ENCODE assay signal across 1 cellular context in the genomic region with DNA sequence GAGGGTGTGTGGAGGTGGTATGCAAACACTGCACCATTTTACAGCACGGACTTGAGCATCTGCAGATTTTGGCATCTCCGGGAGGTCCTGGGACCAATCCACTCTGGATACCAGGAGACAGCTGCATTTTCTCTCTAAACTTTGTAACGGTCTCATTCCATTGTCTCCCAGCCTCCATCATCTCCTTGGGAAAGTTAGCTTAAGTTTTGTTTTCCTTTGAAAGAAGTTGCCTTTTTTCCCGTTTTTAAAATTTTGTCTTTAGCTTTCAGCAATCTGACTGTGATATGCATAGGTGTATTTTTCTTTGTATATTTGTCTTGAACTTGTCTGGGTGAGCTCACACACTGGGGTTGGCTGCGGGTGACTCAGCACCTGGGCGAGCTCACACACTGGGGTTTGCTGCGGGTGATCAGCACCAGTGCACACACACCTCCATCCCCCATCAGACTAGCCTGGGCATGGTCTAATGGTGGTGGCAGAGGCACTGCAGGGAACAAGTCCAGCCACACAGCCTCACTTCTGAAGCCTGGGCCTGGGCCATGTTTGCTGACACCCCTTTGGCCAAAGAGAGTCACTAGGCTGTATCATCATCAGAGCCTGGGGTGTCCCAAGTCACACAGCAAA.
A peak's percentile ranks its signal among the peaks of the same experiment; 100 is the strongest.
TF ChIP-seq lines count a peak whose summit lies in the region.

No MANE protein-coding gene starts in this region.

TF ChIP-seq in HepG2, 621 proteins besides CTCF, POLR2A, EP300 and RAD21:
- TF ChIP-seq ZSCAN22 (CRISPR knock-in tag; IDR thresholded peaks at IDR 0.05) = peak; percentile 95
- TF ChIP-seq FOXA1 (IDR thresholded peaks at IDR 0.05) = no peak
- TF ChIP-seq FOXA1 (CRISPR knock-in tag; IDR thresholded peaks at IDR 0.05) = no peak
- TF ChIP-seq ZNF781 (CRISPR knock-in tag; IDR thresholded peaks at IDR 0.05; ENCODE audit: borderline replicate concordance, not compliant biosample characterization) = no peak
- TF ChIP-seq, protein P1, sequence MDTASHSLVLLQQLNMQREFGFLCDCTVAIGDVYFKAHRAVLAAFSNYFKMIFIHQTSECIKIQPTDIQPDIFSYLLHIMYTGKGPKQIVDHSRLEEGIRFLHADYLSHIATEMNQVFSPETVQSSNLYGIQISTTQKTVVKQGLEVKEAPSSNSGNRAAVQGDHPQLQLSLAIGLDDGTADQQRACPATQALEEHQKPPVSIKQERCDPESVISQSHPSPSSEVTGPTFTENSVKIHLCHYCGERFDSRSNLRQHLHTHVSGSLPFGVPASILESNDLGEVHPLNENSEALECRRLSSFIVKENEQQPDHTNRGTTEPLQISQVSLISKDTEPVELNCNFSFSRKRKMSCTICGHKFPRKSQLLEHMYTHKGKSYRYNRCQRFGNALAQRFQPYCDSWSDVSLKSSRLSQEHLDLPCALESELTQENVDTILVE (CRISPR knock-in tag; IDR thresholded peaks at IDR 0.05) = no peak
- TF ChIP-seq POLR2AphosphoS5 (IDR thresholded peaks at IDR 0.05; ENCODE audit: low read depth, low read length) = no peak
- no peak for TF ChIP-seq SALL2 (CRISPR knock-in tag; IDR thresholded peaks at IDR 0.05)
- TF ChIP-seq ONECUT2 (CRISPR knock-in tag; IDR thresholded peaks at IDR 0.05) = no peak
- no peak for TF ChIP-seq NBN (conservative IDR thresholded peaks at IDR 0.05)
- TF ChIP-seq FOSL2 (CRISPR knock-in tag; IDR thresholded peaks at IDR 0.05) = peak; percentile 48
- no peak for TF ChIP-seq KLF15 (CRISPR knock-in tag; IDR thresholded peaks at IDR 0.05; ENCODE audit: borderline replicate concordance)
- TF ChIP-seq JUNB (CRISPR knock-in tag; IDR thresholded peaks at IDR 0.05; ENCODE audit: borderline replicate concordance) = no peak
- no peak for TF ChIP-seq ZNF354B (CRISPR knock-in tag; IDR thresholded peaks at IDR 0.05)
- TF ChIP-seq ZNF451 (CRISPR knock-in tag; IDR thresholded peaks at IDR 0.05) = no peak
- TF ChIP-seq TBX2 (CRISPR knock-in tag; IDR thresholded peaks at IDR 0.05; ENCODE audit: borderline replicate concordance) = no peak
- no peak for TF ChIP-seq ZNF530 (CRISPR knock-in tag; IDR thresholded peaks at IDR 0.05; ENCODE audit: low read depth)
- peak; percentile 96 for TF ChIP-seq ZNF317 (CRISPR knock-in tag; IDR thresholded peaks at IDR 0.05)
- TF ChIP-seq ARID2 (CRISPR knock-in tag; IDR thresholded peaks at IDR 0.05; ENCODE audit: borderline replicate concordance) = no peak
- TF ChIP-seq PCBP1 (IDR thresholded peaks at IDR 0.05; ENCODE audit: borderline replicate concordance, low read depth, low read length) = no peak
- TF ChIP-seq REST (IDR thresholded peaks at IDR 0.05; ENCODE audit: borderline replicate concordance in 1 of 2, low read depth in 1 of 2, low read length in 2 of 2) = no peak
- TF ChIP-seq DMAP1 (CRISPR knock-in tag; IDR thresholded peaks at IDR 0.05) = no peak
TF ChIP-seq in HepG2: peak in this region for 3.
